ENCODE assay signal across 13 cellular contexts in genomic region chr13:31859546-31859945, GRCh38.
DNase-seq lines count a peak whose midpoint lies in the region; ATAC-seq, FAIRE-seq and TF ChIP-seq lines count a peak whose summit lies in the region.
"Had no signal": no experiment of that assay in that cellular context is flagged by ENCODE, and none has a peak within 500 bp of the region (broad histone marks: within the 10 kb centered on the region; RNA-seq: fewer than 3 reads in every experiment).

No MANE protein-coding gene starts in this region.

- H3K4me3 ChIP-seq in coronary artery, result peak overlapping the region; percentile 43
- H3K4me3 ChIP-seq in skeletal muscle cell (ENCODE audit: low read depth, low read length), result no peak overlapping the region
- H3K4me3 ChIP-seq: Peyer's patch, prostate gland had no signal

- no peaks in the 10 kb centered on the region for H3K36me3 Mint-ChIP-seq in naive thymus-derived CD8-positive, alpha-beta T cell

- H3K9me3 Mint-ChIP-seq in naive thymus-derived CD8-positive, alpha-beta T cell, result no peaks in the 10 kb centered on the region

- no peak for TF ChIP-seq CTCF in coronary artery (IDR thresholded peaks at IDR 0.05)

- DNase-seq in NCI-H1436 (lab: John Stamatoyannopoulos, UW), result peak; percentile 15
- DNase-seq in coronary artery (ENCODE audit: low spot score), result no peak
- DNase-seq in skeletal muscle cell (ENCODE audit: low read depth), result peak; percentile 17
- no peak for DNase-seq in naive thymus-derived CD8-positive, alpha-beta T cell
- no peak for DNase-seq in GM12892 (ENCODE audit: insufficient read length)
- DNase-seq in stimulated activated CD4-positive, alpha-beta T cell treated with anti-CD3 and anti-CD28 coated beads, Interleukin-1b, Interleukin-23, amount 100 ng/mL, for 48 hours, result no peak
- DNase-seq in AG08395 (ENCODE audit: low spot score), result no peak
- DNase-seq: amniotic stem cell; Caco-2; effector CD8-positive, alpha-beta T cell; Peyer's patch had no signal

- ATAC-seq in GM18868 (IDR thresholded peaks at IDR 0.05; ENCODE audit: unreplicated experiment), result peak; percentile 64
- no peak for ATAC-seq in naive thymus-derived CD8-positive, alpha-beta T cell

- FAIRE-seq in GM12892 (lab: Jason Lieb, UNC), result no peak

- H3K27ac ChIP-seq in coronary artery, result peak overlapping the region; percentile 68 to 77
- H3K27ac ChIP-seq: Peyer's patch, prostate gland had no signal

- no peak overlapping the region for H3K27ac Mint-ChIP-seq in naive thymus-derived CD8-positive, alpha-beta T cell

- H3K4me3 Mint-ChIP-seq in naive thymus-derived CD8-positive, alpha-beta T cell, result no peak overlapping the region

- TF ChIP-seq POLR2A in GM12892 (IDR thresholded peaks at IDR 0.05; ENCODE audit: low read depth, low read length), result no peak

- H3K4me1 Mint-ChIP-seq in naive thymus-derived CD8-positive, alpha-beta T cell, result peaks cover 0 to 7% (median 0%) of the 10 kb centered on the region in 4 donors

- POLR2A ChIA-PET in naive thymus-derived CD8-positive, alpha-beta T cell (lab: Charles Lee), result no interaction called here

- peaks cover 2 to 9% (median 6%) of the 10 kb centered on the region in 5 donors for H3K27me3 Mint-ChIP-seq in naive thymus-derived CD8-positive, alpha-beta T cell

Comparison
In these comparisons a context has a peak if more than half of its experiments do, and no peak if none do; other contexts are left out.
1. DNase-seq: peak in NCI-H1436 (single experiment) and skeletal muscle cell (single experiment); none in coronary artery (single experiment), naive thymus-derived CD8-positive, alpha-beta T cell (0 of 10), GM12892 (single experiment), stimulated activated CD4-positive, alpha-beta T cell treated with anti-CD3 and anti-CD28 coated beads, Interleukin-1b, Interleukin-23, amount 100 ng/mL, for 48 hours (single experiment) and AG08395 (single experiment).